In genomic region chr5:181217805-181218065, GRCh38 we compare ENCODE assay signal across 8 cellular contexts. TPM values are rescaled to one million over a fixed set of nuclear protein-coding genes. Genes with fewer than 3 reads are reported as not detected.
DNase-seq lines count a peak whose midpoint lies in the region; ATAC-seq and TF ChIP-seq lines count a peak whose summit lies in the region.

No MANE protein-coding gene starts in this region.

- H3K9me3 Mint-ChIP-seq in activated T-cell treated with anti-CD3 and anti-CD28 coated beads, Interleukin-2, amount 50 U/mL, for 72 hours, result no peaks in the 10 kb centered on the region

- TF ChIP-seq CTCF in right atrium auricular region (IDR thresholded peaks at IDR 0.05) (no peak), spleen (IDR thresholded peaks at IDR 0.05 in 8 of 11, conservative IDR thresholded peaks at IDR 0.05 in 3 of 11) (no peak)

- H3K4me3 ChIP-seq in right atrium auricular region (peak overlapping the region; percentile 35 to 56), spleen (peak overlapping the region; percentile 43 to 71 (median 53))

- H3K36me3 ChIP-seq in right atrium auricular region (no peaks in the 10 kb centered on the region), spleen (no peaks in the 10 kb centered on the region)

- H3K27me3 Mint-ChIP-seq in activated T-cell treated with anti-CD3 and anti-CD28 coated beads, Interleukin-2, amount 50 U/mL, for 72 hours (ENCODE audit: low read depth), result no peaks in the 10 kb centered on the region

- intact Hi-C loops in spleen (cut with DNase I; ENCODE audit: low total_unique reads), result no loop called here

- H3K27ac ChIP-seq in right atrium auricular region (peak overlapping the region; percentile 70 to 81), spleen (peak overlapping the region; percentile 18 to 90 (median 76))

- no peak for TF ChIP-seq POLR2A in spleen (IDR thresholded peaks at IDR 0.05)

- peak; percentile 46 to 48 for DNase-seq in activated T-cell treated with anti-CD3 and anti-CD28 coated beads, Interleukin-2, amount 50 U/mL, for 72 hours
- no peak for DNase-seq in right atrium auricular region (ENCODE audit: low spot score)
- peak; percentile 84 for DNase-seq in spleen
- no peak for DNase-seq in mucosa of gallbladder (ENCODE audit: low spot score)
- DNase-seq in islet precursor cell, result no peak
- DNase-seq in AML-193 (lab: John Stamatoyannopoulos, UW), result no peak

- H3K4me3 Mint-ChIP-seq in activated T-cell treated with anti-CD3 and anti-CD28 coated beads, Interleukin-2, amount 50 U/mL, for 72 hours, result peak overlapping the region; percentile 93 to 98

- H3K27me3 ChIP-seq in right atrium auricular region (no peaks in the 10 kb centered on the region), spleen (replicated peaks in 1 of 7) (peaks cover 0 to 12% (median 0%) of the 10 kb centered on the region in 7 donors)

- peak overlapping the region; percentile 100 for H3K27ac Mint-ChIP-seq in activated T-cell treated with anti-CD3 and anti-CD28 coated beads, Interleukin-2, amount 50 U/mL, for 72 hours

- 1 to 4% (median 3%) methylated on average over 13 of the region's 13 CpGs for WGBS in spleen, 5 donors

- peaks cover 58% of the 10 kb centered on the region for H3K4me1 Mint-ChIP-seq in activated T-cell treated with anti-CD3 and anti-CD28 coated beads, Interleukin-2, amount 50 U/mL, for 72 hours (ENCODE audit: low read depth)

- ATAC-seq in GM18498 (IDR thresholded peaks at IDR 0.05; ENCODE audit: unreplicated experiment) (peak; percentile 20), HG03159 (IDR thresholded peaks at IDR 0.05; ENCODE audit: unreplicated experiment) (peak; percentile 26)
- peak; percentile 10 to 11 for ATAC-seq in activated T-cell treated with anti-CD3 and anti-CD28 coated beads, Interleukin-2, amount 50 U/mL, for 72 hours (replicated peaks in 1 of 2)

- H3K4me1 ChIP-seq in right atrium auricular region, result peaks cover 0 to 23% of the 10 kb centered on the region in 2 donors
- H3K4me1 ChIP-seq in spleen, result peaks cover 8 to 64% (median 47%) of the 10 kb centered on the region in 6 donors

- H3K36me3 Mint-ChIP-seq in activated T-cell treated with anti-CD3 and anti-CD28 coated beads, Interleukin-2, amount 50 U/mL, for 72 hours (ENCODE audit: insufficient read depth in 2 of 2), result peaks cover 2 to 9% of the 10 kb centered on the region in 2 donors

- no peaks in the 10 kb centered on the region for H3K9me3 ChIP-seq in right atrium auricular region
- H3K9me3 ChIP-seq in spleen, result no peaks in the 10 kb centered on the region

RNA-seq across cellular contexts. Expression of gene TRIM41, which starts 5.3 kb away (rescaled TPM):
- 10 to 100 TPM; 42.1 to 52.1 TPM for total RNA-seq in activated T-cell treated with anti-CD3 and anti-CD28 coated beads, Interleukin-2, amount 50 U/mL, for 72 hours
- total RNA-seq in right atrium auricular region (10 to 100 TPM; 10.0 to 11.2 TPM), spleen (10 to 100 TPM; 14.3 to 34.1 (median 26.6) TPM), mucosa of gallbladder (47.6 TPM)
- 10 to 100 TPM; 12.5 to 25.0 (median 24.1) TPM for polyA plus RNA-seq in spleen

RNA-seq across cellular contexts. Expression of gene TRIM7, which starts 12.7 kb away (rescaled TPM):
- total RNA-seq in activated T-cell treated with anti-CD3 and anti-CD28 coated beads, Interleukin-2, amount 50 U/mL, for 72 hours, result 1 to 10 TPM; 2.4 to 2.9 TPM
- total RNA-seq in right atrium auricular region, result 1 to 10 TPM; 4.1 to 7.7 TPM
- total RNA-seq in spleen, result 1 to 10 TPM in 6 of 7 donors, under 1 TPM in 1; 0.81 to 3.9 (median 1.9) TPM
- 1 to 10 TPM; 1.0 to 1.3 (median 1.2) TPM for polyA plus RNA-seq in spleen
- 1.2 TPM for total RNA-seq in mucosa of gallbladder

RNA-seq across cellular contexts. Expression of gene RACK1, which starts 26.0 kb away (rescaled TPM):
- total RNA-seq in activated T-cell treated with anti-CD3 and anti-CD28 coated beads, Interleukin-2, amount 50 U/mL, for 72 hours, result 1,000 to 10,000 TPM; 3,606 to 3,662 TPM
- total RNA-seq in right atrium auricular region, result 1,000 to 10,000 TPM; 1,155 to 1,413 TPM
- 1,000 to 10,000 TPM; 1,202 to 2,949 (median 1,651) TPM for total RNA-seq in spleen
- 1,000 to 10,000 TPM; 2,379 to 3,598 (median 2,966) TPM for polyA plus RNA-seq in spleen
- total RNA-seq in mucosa of gallbladder, result 1,033 TPM

RNA-seq across cellular contexts. Expression of gene TRIM52, which starts 43.2 kb away (rescaled TPM):
- 10 to 100 TPM; 19.2 to 22.7 TPM for total RNA-seq in activated T-cell treated with anti-CD3 and anti-CD28 coated beads, Interleukin-2, amount 50 U/mL, for 72 hours
- 1 to 10 TPM; 4.4 to 9.1 TPM for total RNA-seq in right atrium auricular region
- total RNA-seq in spleen, result 10 to 100 TPM; 18.9 to 44.0 (median 22.5) TPM
- polyA plus RNA-seq in spleen, result 10 to 100 TPM; 11.6 to 19.7 (median 18.4) TPM
- 22.8 TPM for total RNA-seq in mucosa of gallbladder

Comparison
In these comparisons a context has a peak if more than half of its experiments do, and no peak if none do; other contexts are left out.
1. DNase-seq: peak in activated T-cell treated with anti-CD3 and anti-CD28 coated beads, Interleukin-2, amount 50 U/mL, for 72 hours (2 of 2) and spleen (single experiment); none in right atrium auricular region (single experiment), mucosa of gallbladder (single experiment), islet precursor cell (single experiment) and AML-193 (0 of 2).
2. Peak in every context shown above with its lines, with median percentiles within 50 percentile points of each other: ATAC-seq.